In genomic region chrY:2857686-2858085, GRCh38 we compare ENCODE assay signal across 11 cellular contexts. TPM values are rescaled to one million over a fixed set of nuclear protein-coding genes. Genes with fewer than 3 reads are reported as not detected.
A peak's percentile ranks its signal among the peaks of the same experiment; 100 is the strongest.
DNase-seq lines count a peak whose midpoint lies in the region; ATAC-seq and TF ChIP-seq lines count a peak whose summit lies in the region.
"Had no signal": no experiment of that assay in that cellular context is flagged by ENCODE, and none has a peak within 500 bp of the region (broad histone marks: within the 10 kb centered on the region; RNA-seq: fewer than 3 reads in every experiment).

No MANE protein-coding gene starts in this region.

- DNase-seq in DND-41 (no peak), HT1080 (ENCODE audit: low read depth) (peak; percentile 13), fibroblast of villous mesenchyme (ENCODE audit: low read depth) (peak; percentile 72), NCI-H2081 treated with DMSO at 0.1 percent for 48 hours (lab: John Stamatoyannopoulos, UW) (no peak), OCI-M1 (lab: John Stamatoyannopoulos, UW) (no peak)
- DNase-seq in activated CD4-positive, alpha-beta memory T cell treated with anti-CD3 and anti-CD28 coated beads, Interleukin-2, amount 10 ng/mL, durations not matched to agents 7 days and 5 days: no peak
- DNase-seq in stimulated activated naive CD4-positive, alpha-beta T cell (lab: John Stamatoyannopoulos, UW): no peak
- DNase-seq: activated CD8-positive, alpha-beta memory T cell treated with anti-CD3 and anti-CD28 coated beads, Interleukin-2, amount 50 U/mL, for 4 hours; PC-9 had no signal

- H3K4me1 Mint-ChIP-seq in activated CD4-positive, alpha-beta memory T cell treated with anti-CD3 and anti-CD28 coated beads, Interleukin-2, amount 10 ng/mL, durations not matched to agents 7 days and 5 days: peaks cover 79% of the 10 kb centered on the region
- H3K4me1 Mint-ChIP-seq: brain had no signal

- 0 out of 3 replicates have a peak, but pooled peaks have one; percentile 22 for ATAC-seq in DND-41 (ENCODE audit: insufficient read depth, low read depth)

- no peak overlapping the region for H3K4me2 ChIP-seq in DND-41 (ENCODE audit: insufficient read depth, low read length)
- H3K4me2 ChIP-seq: PC-9 had no signal

- peaks cover 91% of the 10 kb centered on the region for H3K36me3 Mint-ChIP-seq in activated CD4-positive, alpha-beta memory T cell treated with anti-CD3 and anti-CD28 coated beads, Interleukin-2, amount 10 ng/mL, durations not matched to agents 7 days and 5 days (ENCODE audit: low read depth)
- H3K36me3 Mint-ChIP-seq: brain had no signal

- TF ChIP-seq CTCF in DND-41 (IDR thresholded peaks at IDR 0.05; ENCODE audit: borderline replicate concordance, extremely low read depth, low read length, poor library complexity, severe bottlenecking) (peak; percentile 39), fibroblast of villous mesenchyme (IDR thresholded peaks at IDR 0.05; ENCODE audit: insufficient read depth, low read depth, low read length) (peak; percentile 31)

- CTCF ChIA-PET in activated CD4-positive, alpha-beta memory T cell treated with anti-CD3 and anti-CD28 coated beads, Interleukin-2, amount 10 ng/mL, durations not matched to agents 7 days and 5 days (lab: Charles Lee): no interaction called here

- POLR2A ChIA-PET in activated CD4-positive, alpha-beta memory T cell treated with anti-CD3 and anti-CD28 coated beads, Interleukin-2, amount 10 ng/mL, durations not matched to agents 7 days and 5 days (lab: Charles Lee): interaction anchor here (0.9 to 1.2 kb wide), 2 partner anchors 15 to 80 kb away, joined by 3 to 4 read pairs; no protein-coding TSS in a partner anchor

- no peak overlapping the region for H3K9ac ChIP-seq in DND-41 (ENCODE audit: low read depth, low read length)

- H3K36me3 ChIP-seq in DND-41 (ENCODE audit: insufficient read depth, low read length): peaks cover 93% of the 10 kb centered on the region

- no peak overlapping the region for H3K27ac ChIP-seq in DND-41 (ENCODE audit: low read length)
- H3K27ac ChIP-seq: PC-9 had no signal

- H2AFZ ChIP-seq in DND-41 (ENCODE audit: low read depth, low read length): no peak overlapping the region
- H2AFZ ChIP-seq: PC-9 had no signal

- peak overlapping the region; percentile 80 for H3K27ac Mint-ChIP-seq in activated CD4-positive, alpha-beta memory T cell treated with anti-CD3 and anti-CD28 coated beads, Interleukin-2, amount 10 ng/mL, durations not matched to agents 7 days and 5 days
- H3K27ac Mint-ChIP-seq: brain had no signal

- H3K4me3 Mint-ChIP-seq in activated CD4-positive, alpha-beta memory T cell treated with anti-CD3 and anti-CD28 coated beads, Interleukin-2, amount 10 ng/mL, durations not matched to agents 7 days and 5 days: no peak overlapping the region
- H3K4me3 Mint-ChIP-seq: brain had no signal

- no peaks in the 10 kb centered on the region for H3K9me3 Mint-ChIP-seq in activated CD4-positive, alpha-beta memory T cell treated with anti-CD3 and anti-CD28 coated beads, Interleukin-2, amount 10 ng/mL, durations not matched to agents 7 days and 5 days
- H3K9me3 Mint-ChIP-seq: brain had no signal

- H3K4me3 ChIP-seq in DND-41 (ENCODE audit: low read depth in 1 of 2, low read length in 2 of 2): no peak overlapping the region
- H3K4me3 ChIP-seq in fibroblast of villous mesenchyme (ENCODE audit: low read depth, low read length): no peak overlapping the region
- H3K4me3 ChIP-seq: PC-9 had no signal

- peaks cover 99% of the 10 kb centered on the region for H3K79me2 ChIP-seq in DND-41 (ENCODE audit: insufficient read depth, low read length)

- no peaks in the 10 kb centered on the region for H3K27me3 Mint-ChIP-seq in activated CD4-positive, alpha-beta memory T cell treated with anti-CD3 and anti-CD28 coated beads, Interleukin-2, amount 10 ng/mL, durations not matched to agents 7 days and 5 days
- H3K27me3 Mint-ChIP-seq: brain had no signal

- H3K4me1 ChIP-seq in DND-41 (ENCODE audit: insufficient read depth, low read length): peaks cover 16% of the 10 kb centered on the region; the same call in 1 of the 2 replicates

- H3K9me3 ChIP-seq in DND-41 (ENCODE audit: insufficient read depth, low read length, severe bottlenecking): no peaks in the 10 kb centered on the region

- H4K20me1 ChIP-seq in DND-41 (ENCODE audit: insufficient read depth, low read length): peaks cover 3% of the 10 kb centered on the region; the same call in 1 of the 2 replicates

- no peaks in the 10 kb centered on the region for H3K27me3 ChIP-seq in DND-41 (ENCODE audit: insufficient read depth, low read length, poor library complexity)

RNA-seq across cellular contexts. Expression of gene RPS4Y1, which starts 16.3 kb away (rescaled TPM):
- total RNA-seq in HT1080 (2014; rRNA removed; shearing (Covaris generic)): 395 and 396 TPM in 2 replicates
- 481 and 512 TPM in 2 replicates for polyA plus RNA-seq in HT1080 (2015; cell fraction: cytosol; rRNA removed)
- polyA plus RNA-seq in HT1080 (2015; cell fraction: nucleus; rRNA removed): 357 and 362 TPM in 2 replicates
- 100 to 1,000 TPM; 248 to 251 TPM for total RNA-seq in activated CD4-positive, alpha-beta memory T cell treated with anti-CD3 and anti-CD28 coated beads, Interleukin-2, amount 10 ng/mL, durations not matched to agents 7 days and 5 days
- total RNA-seq in fibroblast of villous mesenchyme: 24.6 TPM in 1 of 2 replicates, not detected in the other
- total RNA-seq: MCF 10A, PC-9 had no signal

Comparison
In these comparisons a context has a peak if more than half of its experiments do, and no peak if none do; other contexts are left out.
1. DNase-seq: peak in HT1080 (single experiment) and fibroblast of villous mesenchyme (single experiment); none in DND-41 (single experiment), activated CD4-positive, alpha-beta memory T cell treated with anti-CD3 and anti-CD28 coated beads, Interleukin-2, amount 10 ng/mL, durations not matched to agents 7 days and 5 days (single experiment), stimulated activated naive CD4-positive, alpha-beta T cell (0 of 6), NCI-H2081 treated with DMSO at 0.1 percent for 48 hours (single experiment) and OCI-M1 (single experiment).